Comparison of ENCODE assay signal across 1 cellular context in the genomic region with DNA sequence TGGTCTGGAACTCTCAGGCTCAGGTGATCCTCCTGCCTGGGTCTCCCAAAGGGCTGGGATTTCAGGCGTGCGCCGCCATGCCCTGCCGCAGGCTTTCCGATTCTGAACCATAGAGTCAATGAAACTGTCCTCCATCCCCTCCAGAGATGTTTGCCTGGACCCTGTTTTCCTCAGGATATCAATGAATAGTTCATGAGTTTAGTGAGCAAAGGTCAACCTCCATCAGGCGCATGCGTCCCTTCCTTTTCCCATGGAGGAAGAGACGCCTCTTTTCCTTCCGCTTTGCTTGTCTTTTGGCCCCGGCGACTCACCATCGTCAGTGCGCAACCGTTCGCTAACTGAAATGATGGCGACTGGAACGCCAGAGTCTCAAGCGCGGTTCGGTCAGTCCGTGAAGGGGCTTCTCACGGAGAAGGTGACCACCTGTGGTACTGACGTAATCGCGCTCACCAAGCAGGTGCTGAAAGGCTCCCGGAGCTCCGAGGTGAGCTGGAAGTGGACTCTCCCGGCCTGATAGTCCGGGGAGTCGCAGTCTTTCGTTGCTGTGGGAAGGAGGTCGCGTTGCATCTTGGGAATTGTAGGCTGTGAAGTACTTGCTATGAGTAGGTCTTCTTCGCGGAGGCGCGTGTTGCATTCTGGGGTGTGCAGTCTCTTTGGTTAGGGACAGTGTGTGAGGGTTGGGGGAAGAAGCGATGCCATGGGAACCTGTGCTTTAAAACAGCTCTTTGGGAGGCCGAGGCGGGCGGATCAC.
TF ChIP-seq lines count a peak whose summit lies in the region.

A gene with protein sequence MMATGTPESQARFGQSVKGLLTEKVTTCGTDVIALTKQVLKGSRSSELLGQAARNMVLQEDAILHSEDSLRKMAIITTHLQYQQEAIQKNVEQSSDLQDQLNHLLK (plus strand): TSS at position 316 of the 751 bp plus-strand sequence. CDS start 28 bp downstream, at position 344.

TF ChIP-seq in WTC11, 78 proteins besides CTCF, POLR2A, EP300 and RAD21 (continued from another document):
- TF ChIP-seq, protein P1, sequence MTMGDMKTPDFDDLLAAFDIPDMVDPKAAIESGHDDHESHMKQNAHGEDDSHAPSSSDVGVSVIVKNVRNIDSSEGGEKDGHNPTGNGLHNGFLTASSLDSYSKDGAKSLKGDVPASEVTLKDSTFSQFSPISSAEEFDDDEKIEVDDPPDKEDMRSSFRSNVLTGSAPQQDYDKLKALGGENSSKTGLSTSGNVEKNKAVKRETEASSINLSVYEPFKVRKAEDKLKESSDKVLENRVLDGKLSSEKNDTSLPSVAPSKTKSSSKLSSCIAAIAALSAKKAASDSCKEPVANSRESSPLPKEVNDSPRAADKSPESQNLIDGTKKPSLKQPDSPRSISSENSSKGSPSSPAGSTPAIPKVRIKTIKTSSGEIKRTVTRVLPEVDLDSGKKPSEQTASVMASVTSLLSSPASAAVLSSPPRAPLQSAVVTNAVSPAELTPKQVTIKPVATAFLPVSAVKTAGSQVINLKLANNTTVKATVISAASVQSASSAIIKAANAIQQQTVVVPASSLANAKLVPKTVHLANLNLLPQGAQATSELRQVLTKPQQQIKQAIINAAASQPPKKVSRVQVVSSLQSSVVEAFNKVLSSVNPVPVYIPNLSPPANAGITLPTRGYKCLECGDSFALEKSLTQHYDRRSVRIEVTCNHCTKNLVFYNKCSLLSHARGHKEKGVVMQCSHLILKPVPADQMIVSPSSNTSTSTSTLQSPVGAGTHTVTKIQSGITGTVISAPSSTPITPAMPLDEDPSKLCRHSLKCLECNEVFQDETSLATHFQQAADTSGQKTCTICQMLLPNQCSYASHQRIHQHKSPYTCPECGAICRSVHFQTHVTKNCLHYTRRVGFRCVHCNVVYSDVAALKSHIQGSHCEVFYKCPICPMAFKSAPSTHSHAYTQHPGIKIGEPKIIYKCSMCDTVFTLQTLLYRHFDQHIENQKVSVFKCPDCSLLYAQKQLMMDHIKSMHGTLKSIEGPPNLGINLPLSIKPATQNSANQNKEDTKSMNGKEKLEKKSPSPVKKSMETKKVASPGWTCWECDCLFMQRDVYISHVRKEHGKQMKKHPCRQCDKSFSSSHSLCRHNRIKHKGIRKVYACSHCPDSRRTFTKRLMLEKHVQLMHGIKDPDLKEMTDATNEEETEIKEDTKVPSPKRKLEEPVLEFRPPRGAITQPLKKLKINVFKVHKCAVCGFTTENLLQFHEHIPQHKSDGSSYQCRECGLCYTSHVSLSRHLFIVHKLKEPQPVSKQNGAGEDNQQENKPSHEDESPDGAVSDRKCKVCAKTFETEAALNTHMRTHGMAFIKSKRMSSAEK (CRISPR knock-in tag; IDR thresholded peaks at IDR 0.05; ENCODE audit: borderline replicate concordance) = no peak
- TF ChIP-seq NR3C1 (CRISPR knock-in tag; conservative IDR thresholded peaks at IDR 0.05; ENCODE audit: low read depth) (no peak), SMAD4 (CRISPR knock-in tag; IDR thresholded peaks at IDR 0.05) (no peak)
- TF ChIP-seq, protein P2, sequence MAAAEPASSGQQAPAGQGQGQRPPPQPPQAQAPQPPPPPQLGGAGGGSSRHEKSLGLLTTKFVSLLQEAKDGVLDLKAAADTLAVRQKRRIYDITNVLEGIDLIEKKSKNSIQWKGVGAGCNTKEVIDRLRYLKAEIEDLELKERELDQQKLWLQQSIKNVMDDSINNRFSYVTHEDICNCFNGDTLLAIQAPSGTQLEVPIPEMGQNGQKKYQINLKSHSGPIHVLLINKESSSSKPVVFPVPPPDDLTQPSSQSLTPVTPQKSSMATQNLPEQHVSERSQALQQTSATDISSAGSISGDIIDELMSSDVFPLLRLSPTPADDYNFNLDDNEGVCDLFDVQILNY (CRISPR knock-in tag; IDR thresholded peaks at IDR 0.05) = no peak
